2 cellular contexts compared by ENCODE assay signal in genomic region chr4:2068198-2068470, GRCh38.
TF ChIP-seq lines count a peak whose summit lies in the region.

No MANE protein-coding gene starts in this region.

TF ChIP-seq in HepG2, 621 proteins besides CTCF, POLR2A, EP300 and RAD21:
- TF ChIP-seq HOXA9 (CRISPR knock-in tag; IDR thresholded peaks at IDR 0.05; ENCODE audit: borderline replicate concordance): peak; percentile 12; the same call in 1 of the 2 replicates
- TF ChIP-seq, protein P1, sequence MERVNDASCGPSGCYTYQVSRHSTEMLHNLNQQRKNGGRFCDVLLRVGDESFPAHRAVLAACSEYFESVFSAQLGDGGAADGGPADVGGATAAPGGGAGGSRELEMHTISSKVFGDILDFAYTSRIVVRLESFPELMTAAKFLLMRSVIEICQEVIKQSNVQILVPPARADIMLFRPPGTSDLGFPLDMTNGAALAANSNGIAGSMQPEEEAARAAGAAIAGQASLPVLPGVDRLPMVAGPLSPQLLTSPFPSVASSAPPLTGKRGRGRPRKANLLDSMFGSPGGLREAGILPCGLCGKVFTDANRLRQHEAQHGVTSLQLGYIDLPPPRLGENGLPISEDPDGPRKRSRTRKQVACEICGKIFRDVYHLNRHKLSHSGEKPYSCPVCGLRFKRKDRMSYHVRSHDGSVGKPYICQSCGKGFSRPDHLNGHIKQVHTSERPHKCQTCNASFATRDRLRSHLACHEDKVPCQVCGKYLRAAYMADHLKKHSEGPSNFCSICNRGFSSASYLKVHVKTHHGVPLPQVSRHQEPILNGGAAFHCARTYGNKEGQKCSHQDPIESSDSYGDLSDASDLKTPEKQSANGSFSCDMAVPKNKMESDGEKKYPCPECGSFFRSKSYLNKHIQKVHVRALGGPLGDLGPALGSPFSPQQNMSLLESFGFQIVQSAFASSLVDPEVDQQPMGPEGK (CRISPR knock-in tag; IDR thresholded peaks at IDR 0.05): no peak
- TF ChIP-seq, protein P2, sequence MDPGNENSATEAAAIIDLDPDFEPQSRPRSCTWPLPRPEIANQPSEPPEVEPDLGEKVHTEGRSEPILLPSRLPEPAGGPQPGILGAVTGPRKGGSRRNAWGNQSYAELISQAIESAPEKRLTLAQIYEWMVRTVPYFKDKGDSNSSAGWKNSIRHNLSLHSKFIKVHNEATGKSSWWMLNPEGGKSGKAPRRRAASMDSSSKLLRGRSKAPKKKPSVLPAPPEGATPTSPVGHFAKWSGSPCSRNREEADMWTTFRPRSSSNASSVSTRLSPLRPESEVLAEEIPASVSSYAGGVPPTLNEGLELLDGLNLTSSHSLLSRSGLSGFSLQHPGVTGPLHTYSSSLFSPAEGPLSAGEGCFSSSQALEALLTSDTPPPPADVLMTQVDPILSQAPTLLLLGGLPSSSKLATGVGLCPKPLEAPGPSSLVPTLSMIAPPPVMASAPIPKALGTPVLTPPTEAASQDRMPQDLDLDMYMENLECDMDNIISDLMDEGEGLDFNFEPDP (CRISPR knock-in tag; conservative IDR thresholded peaks at IDR 0.05): 0 out of 2 replicates have a peak, but pooled peaks have one; percentile 56
- peak; percentile 95 for TF ChIP-seq MNT (IDR thresholded peaks at IDR 0.05)
TF ChIP-seq in HepG2: peak in this region for 3.

TF ChIP-seq in neural cell, 6 proteins besides CTCF, POLR2A, EP300 and RAD21:
- TF ChIP-seq MXI1 (conservative IDR thresholded peaks at IDR 0.05; ENCODE audit: poor library complexity, severe bottlenecking) (no peak), EZH2 (IDR thresholded peaks at IDR 0.05; ENCODE audit: borderline replicate concordance, insufficient read depth, low read length, poor library complexity, severe bottlenecking) (no peak), SMC3 (conservative IDR thresholded peaks at IDR 0.05; ENCODE audit: poor library complexity) (no peak), TAF1 (IDR thresholded peaks at IDR 0.05; ENCODE audit: low read depth) (no peak), REST (IDR thresholded peaks at IDR 0.05; ENCODE audit: borderline replicate concordance) (no peak), POLR2AphosphoS5 (IDR thresholded peaks at IDR 0.05) (peak; percentile 6)
